In genomic region chr12:31523306-31523705, GRCh38 we compare ENCODE assay signal across 33 cellular contexts.
"Had no signal": no experiment of that assay in that cellular context is flagged by ENCODE, and none has a peak within 500 bp of the region (broad histone marks: within the 10 kb centered on the region; RNA-seq: fewer than 3 reads in every experiment).

No MANE protein-coding gene starts in this region.

- FAIRE-seq: colon had no signal

- H3K4me3 ChIP-seq: ascending aorta, cardiac muscle cell, SJCRH30 had no signal

- H3K36me3 Mint-ChIP-seq: activated CD8-positive, alpha-beta memory T cell treated with anti-CD3 and anti-CD28 coated beads, Interleukin-2, amount 10 ng/mL, durations not matched to agents 7 days and 5 days; activated naive CD4-positive, alpha-beta T cell treated with anti-CD3 and anti-CD28 coated beads, Interleukin-2, amount 50 U/mL, for 72 hours; WTC11 had no signal

- H3K27ac ChIP-seq: ascending aorta, brain microvascular endothelial cell, RWPE1, SJCRH30 had no signal

- DNase-seq: activated CD4-positive, alpha-beta T cell treated with anti-CD3 and anti-CD28 coated beads, Interleukin-2, amount 10 ng/mL, durations not matched to agents 24 days and 14 days; activated CD4-positive, alpha-beta T cell treated with anti-CD3 and anti-CD28 coated beads, Interleukin-2, amount 50 U/mL, for 48 hours; activated CD4-positive, CD25-positive, alpha-beta regulatory T cell treated with anti-CD3 and anti-CD28 coated beads, Interleukin-2, amount 50 U/mL, for 72 hours; activated CD8-positive, alpha-beta memory T cell treated with anti-CD3 and anti-CD28 coated beads, Interleukin-2, amount 10 ng/mL, durations not matched to agents 7 days and 5 days; activated effector memory CD4-positive, alpha-beta T cell treated with anti-CD3 and anti-CD28 coated beads, Interleukin-2, amount 50 U/mL, for 16 hours; activated naive CD4-positive, alpha-beta T cell treated with Interleukin-2 at 50 U/mL for 16 hours; activated naive CD8-positive, alpha-beta T cell treated with anti-CD3 and anti-CD28 coated beads, Interleukin-2, amount 50 U/mL, for 24 hours; activated T-cell treated with anti-CD3 and anti-CD28 coated beads, Interleukin-2, amount 50 U/mL, for 24 hours; amniotic stem cell; brain microvascular endothelial cell; cerebellar nuclear complex; MM.1S; NCI-H1105; NCI-H1436; NCI-H1694 treated with DMSO at 0.1 percent for 48 hours; NCI-H2029 treated with DMSO at 0.1 percent for 48 hours; NCI-H345; NCI-H510A treated with DMSO at 0.1 percent for 48 hours; NCI-H69; NK-92 treated with Interleukin-12 subunit alpha and Interleukin-12 subunit beta, amount 100 ng/mL, for 24 hours; OCI-M1; Right ventricle myocardium superior; SJCRH30; T-helper 17 cell; T-helper 9 cell had no signal

- H3K4me3 Mint-ChIP-seq: activated CD4-positive, alpha-beta T cell treated with anti-CD3 and anti-CD28 coated beads, Interleukin-2, amount 10 ng/mL, durations not matched to agents 24 days and 14 days; activated CD8-positive, alpha-beta memory T cell treated with anti-CD3 and anti-CD28 coated beads, Interleukin-2, amount 10 ng/mL, durations not matched to agents 7 days and 5 days; activated naive CD8-positive, alpha-beta T cell treated with anti-CD3 and anti-CD28 coated beads, Interleukin-2, amount 50 U/mL, for 24 hours; activated T-cell treated with anti-CD3 and anti-CD28 coated beads, Interleukin-2, amount 50 U/mL, for 24 hours; activated T-helper 1 cell treated with anti-CD3 and anti-CD28 coated beads, Interleukin-12 subunit alpha, Interleukin-12 subunit beta, Interleukin-2, Interleukin-4 antibody, amounts not matched to agents 30 ng/mL and 10 ng/mL and 1 ng/mL, durations not matched to agents 14 hours and 24 hours and 36 hours; T-helper 17 cell had no signal

- H3K27ac Mint-ChIP-seq: activated CD4-positive, alpha-beta T cell treated with anti-CD3 and anti-CD28 coated beads, Interleukin-2, amount 10 ng/mL, durations not matched to agents 24 days and 14 days; activated CD8-positive, alpha-beta memory T cell treated with anti-CD3 and anti-CD28 coated beads, Interleukin-2, amount 10 ng/mL, durations not matched to agents 7 days and 5 days; activated naive CD4-positive, alpha-beta T cell treated with anti-CD3 and anti-CD28 coated beads, Interleukin-2, amount 50 U/mL, for 72 hours; activated naive CD8-positive, alpha-beta T cell treated with anti-CD3 and anti-CD28 coated beads, Interleukin-2, amount 50 U/mL, for 24 hours; activated T-cell treated with anti-CD3 and anti-CD28 coated beads, Interleukin-2, amount 50 U/mL, for 24 hours; activated T-helper 1 cell treated with anti-CD3 and anti-CD28 coated beads, Interleukin-12 subunit alpha, Interleukin-12 subunit beta, Interleukin-2, Interleukin-4 antibody, amounts not matched to agents 30 ng/mL and 10 ng/mL and 1 ng/mL, durations not matched to agents 14 hours and 24 hours and 36 hours; T-helper 17 cell had no signal

- H3K9me3 ChIP-seq: ascending aorta, SJCRH30 had no signal

- H3K36me3 ChIP-seq: ascending aorta, brain microvascular endothelial cell, cardiac muscle cell, SJCRH30 had no signal

- ATAC-seq: activated CD8-positive, alpha-beta memory T cell treated with anti-CD3 and anti-CD28 coated beads, Interleukin-2, amount 10 ng/mL, durations not matched to agents 7 days and 5 days; activated naive CD4-positive, alpha-beta T cell treated with anti-CD3 and anti-CD28 coated beads, Interleukin-2, amount 50 U/mL, for 72 hours; activated naive CD8-positive, alpha-beta T cell treated with anti-CD3 and anti-CD28 coated beads, Interleukin-2, amount 50 U/mL, for 24 hours; Panc1; T-helper 17 cell had no signal

- H3K9me3 Mint-ChIP-seq: activated CD4-positive, alpha-beta T cell treated with anti-CD3 and anti-CD28 coated beads, Interleukin-2, amount 10 ng/mL, durations not matched to agents 24 days and 14 days; activated naive CD4-positive, alpha-beta T cell treated with anti-CD3 and anti-CD28 coated beads, Interleukin-2, amount 50 U/mL, for 72 hours; activated naive CD8-positive, alpha-beta T cell treated with anti-CD3 and anti-CD28 coated beads, Interleukin-2, amount 50 U/mL, for 24 hours; activated T-cell treated with anti-CD3 and anti-CD28 coated beads, Interleukin-2, amount 50 U/mL, for 24 hours; activated T-helper 1 cell treated with anti-CD3 and anti-CD28 coated beads, Interleukin-12 subunit alpha, Interleukin-12 subunit beta, Interleukin-2, Interleukin-4 antibody, amounts not matched to agents 30 ng/mL and 10 ng/mL and 1 ng/mL, durations not matched to agents 14 hours and 24 hours and 36 hours; WTC11 had no signal

- H3K27me3 ChIP-seq: ascending aorta, brain microvascular endothelial cell, cardiac muscle cell, SJCRH30 had no signal
